1 cellular context compared by ENCODE assay signal in genomic region chr3:16290007-16290826, GRCh38.
A peak's percentile ranks its signal among the peaks of the same experiment; 100 is the strongest.
TF ChIP-seq lines count a peak whose summit lies in the region.

No MANE protein-coding gene starts in this region.

TF ChIP-seq in IMR-90, 13 proteins besides CTCF, POLR2A, EP300 and RAD21:
- TF ChIP-seq USF2 (IDR thresholded peaks at IDR 0.05; ENCODE audit: low read depth, low read length) = no peak
- TF ChIP-seq SMC3 (IDR thresholded peaks at IDR 0.05; ENCODE audit: low read depth, low read length) = peak; percentile 94
- no peak for TF ChIP-seq CEBPB (IDR thresholded peaks at IDR 0.05; ENCODE audit: low read depth, low read length)
- no peak for TF ChIP-seq RFX5 (IDR thresholded peaks at IDR 0.05; ENCODE audit: low read depth, low read length)
- TF ChIP-seq MXI1 (IDR thresholded peaks at IDR 0.05; ENCODE audit: borderline replicate concordance, low read depth, low read length) = no peak
